Comparison of ENCODE assay signal across 28 cellular contexts in genomic region chr6:169239181-169239580, GRCh38. TPM values are rescaled to one million over a fixed set of nuclear protein-coding genes. Genes with fewer than 3 reads are reported as not detected.
"Had no signal": no experiment of that assay in that cellular context is flagged by ENCODE, and none has a peak within 500 bp of the region (broad histone marks: within the 10 kb centered on the region; RNA-seq: fewer than 3 reads in every experiment).

No MANE protein-coding gene starts in this region.

- ATAC-seq: gastroesophageal sphincter, left cardiac atrium, left ventricle myocardium superior had no signal

- H3K36me3 ChIP-seq: adrenal gland had no signal

- H3K9ac ChIP-seq: parathyroid adenoma had no signal

- H3K4me3 Mint-ChIP-seq: activated naive CD4-positive, alpha-beta T cell treated with anti-CD3 and anti-CD28 coated beads for 36 hours; activated naive CD8-positive, alpha-beta T cell treated with anti-CD3 and anti-CD28 coated beads for 36 hours; activated T-helper 1 cell treated with anti-CD3 and anti-CD28 coated beads, Interleukin-12 subunit alpha, Interleukin-12 subunit beta, Interleukin-2, Interleukin-4 antibody, amounts not matched to agents 30 ng/mL and 10 ng/mL and 1 ng/mL, durations not matched to agents 14 hours and 24 hours and 36 hours; mesothelial cell of epicardium; nephron progenitor cell; T-helper 1 cell treated with Interleukin-12 subunit alpha and Interleukin-12 subunit beta and Interleukin-4 antibody, amounts not matched to agents 30 μg/mL and 1 μg/mL, for 36 hours had no signal

- H3K4me2 ChIP-seq: hepatocyte had no signal

- H3K4me3 ChIP-seq: adrenal gland, gastroesophageal sphincter, hepatocyte, right atrium auricular region, testis had no signal

- H3K27ac ChIP-seq: adrenal gland, gastroesophageal sphincter, hepatocyte, parathyroid adenoma, right atrium auricular region, testis had no signal

- H3K27me3 ChIP-seq: adrenal gland, gastroesophageal sphincter, hepatocyte, right atrium auricular region, testis had no signal

- H3K4me1 ChIP-seq: adrenal gland, gastroesophageal sphincter, parathyroid adenoma, right atrium auricular region, testis had no signal

- H3K4me1 Mint-ChIP-seq: activated naive CD8-positive, alpha-beta T cell treated with anti-CD3 and anti-CD28 coated beads for 36 hours; naive B cell; nephron progenitor cell had no signal

- H3K27ac Mint-ChIP-seq: activated naive CD4-positive, alpha-beta T cell treated with anti-CD3 and anti-CD28 coated beads for 36 hours; activated naive CD8-positive, alpha-beta T cell treated with anti-CD3 and anti-CD28 coated beads for 36 hours; activated T-helper 1 cell treated with anti-CD3 and anti-CD28 coated beads, Interleukin-12 subunit alpha, Interleukin-12 subunit beta, Interleukin-2, Interleukin-4 antibody, amounts not matched to agents 30 ng/mL and 10 ng/mL and 1 ng/mL, durations not matched to agents 14 hours and 24 hours and 36 hours; mesothelial cell of epicardium; nephron progenitor cell; T-helper 1 cell treated with Interleukin-12 subunit alpha and Interleukin-12 subunit beta and Interleukin-4 antibody, amounts not matched to agents 30 μg/mL and 1 μg/mL, for 36 hours had no signal

- H3K9me3 ChIP-seq: adrenal gland, gastroesophageal sphincter, right atrium auricular region, testis had no signal

- H3K27me3 Mint-ChIP-seq: activated naive CD8-positive, alpha-beta T cell treated with anti-CD3 and anti-CD28 coated beads for 36 hours had no signal

- H2AFZ ChIP-seq: hepatocyte, parathyroid adenoma had no signal

- DNase-seq: activated CD4-positive, alpha-beta T cell treated with anti-CD3 and anti-CD28 coated beads for 48 hours; activated CD4-positive, alpha-beta T cell treated with anti-CD3 and anti-CD28 coated beads, Interleukin-2, amount 50 U/mL, for 48 hours; activated CD8-positive, alpha-beta memory T cell treated with anti-CD3 and anti-CD28 coated beads for 24 hours; activated naive CD4-positive, alpha-beta T cell treated with anti-CD3 and anti-CD28 coated beads for 36 hours; activated naive CD8-positive, alpha-beta T cell treated with anti-CD3 and anti-CD28 coated beads for 36 hours; activated T-cell treated with anti-CD3 and anti-CD28 coated beads, Interleukin-2, amount 50 U/mL, for 1 hour; adrenal gland; central memory CD4-positive, alpha-beta T cell; dermis blood vessel endothelial cell; effector memory CD4-positive, alpha-beta T cell; islet precursor cell; left cardiac atrium; left ventricle myocardium superior; naive B cell; nephron progenitor cell; nucleus accumbens; stimulated activated naive CD4-positive, alpha-beta T cell; SW 1271; T-helper 9 cell; testis; trophoblast cell had no signal

RNA-seq across cellular contexts. Expression of gene THBS2, which starts 14.5 kb away (rescaled TPM):
- total RNA-seq: activated naive CD4-positive, alpha-beta T cell treated with anti-CD3 and anti-CD28 coated beads for 36 hours; activated naive CD8-positive, alpha-beta T cell treated with anti-CD3 and anti-CD28 coated beads for 36 hours; activated T-helper 1 cell treated with anti-CD3 and anti-CD28 coated beads, Interleukin-12 subunit alpha, Interleukin-12 subunit beta, Interleukin-2, Interleukin-4 antibody, amounts not matched to agents 30 ng/mL and 10 ng/mL and 1 ng/mL, durations not matched to agents 14 hours and 24 hours and 36 hours had no signal
